30 cellular contexts compared by ENCODE assay signal in genomic region chr2:180999274-180999964, GRCh38.
"Had no signal": no experiment of that assay in that cellular context is flagged by ENCODE, and none has a peak within 500 bp of the region (broad histone marks: within the 10 kb centered on the region; RNA-seq: fewer than 3 reads in every experiment).

No MANE protein-coding gene starts in this region.

- H3K27ac Mint-ChIP-seq: activated naive CD8-positive, alpha-beta T cell; endodermal cell; naive thymus-derived CD8-positive, alpha-beta T cell; stimulated activated naive CD8-positive, alpha-beta T cell treated with anti-CD3 and anti-CD28 coated beads, Interleukin-15, Interleukin-2, amounts not matched to agents 100 ng/mL and 50 ng/mL, for 24 hours; T-helper 2 cell treated with Interferon-gamma antibody and Interleukin-4, amounts not matched to agents 5 μg/mL and 100 μg/mL, for 36 hours had no signal

- H3K36me3 ChIP-seq: brain microvascular endothelial cell, esophagus muscularis mucosa, gastroesophageal sphincter, pancreas, prostate gland, thoracic aorta, WERI-Rb-1 had no signal

- ATAC-seq: activated CD4-positive, CD25-positive, alpha-beta regulatory T cell treated with anti-CD3 and anti-CD28 coated beads, Interleukin-2, amount 50 U/mL, for 24 hours; gastroesophageal sphincter; naive thymus-derived CD8-positive, alpha-beta T cell; pancreas; sciatic nerve had no signal

- H3K9me3 Mint-ChIP-seq: endodermal cell; naive thymus-derived CD8-positive, alpha-beta T cell; neural crest cell; stimulated activated naive CD8-positive, alpha-beta T cell treated with anti-CD3 and anti-CD28 coated beads, Interleukin-15, Interleukin-2, amounts not matched to agents 100 ng/mL and 50 ng/mL, for 24 hours; T-helper 2 cell treated with Interferon-gamma antibody and Interleukin-4, amounts not matched to agents 5 μg/mL and 100 μg/mL, for 36 hours had no signal

- H3K4me1 ChIP-seq: prostate gland had no signal

- H3K27me3 Mint-ChIP-seq: activated naive CD8-positive, alpha-beta T cell; naive thymus-derived CD8-positive, alpha-beta T cell; stimulated activated naive CD8-positive, alpha-beta T cell treated with anti-CD3 and anti-CD28 coated beads, Interleukin-15, Interleukin-2, amounts not matched to agents 100 ng/mL and 50 ng/mL, for 24 hours had no signal

- H3K4me3 Mint-ChIP-seq: activated naive CD8-positive, alpha-beta T cell; endodermal cell; naive thymus-derived CD8-positive, alpha-beta T cell; neural crest cell; stimulated activated naive CD8-positive, alpha-beta T cell treated with anti-CD3 and anti-CD28 coated beads, Interleukin-15, Interleukin-2, amounts not matched to agents 100 ng/mL and 50 ng/mL, for 24 hours; T-helper 2 cell treated with Interferon-gamma antibody and Interleukin-4, amounts not matched to agents 5 μg/mL and 100 μg/mL, for 36 hours had no signal

- H3K27ac ChIP-seq: brain microvascular endothelial cell, esophagus muscularis mucosa, gastroesophageal sphincter, pancreas, prostate gland, skin epidermis, thoracic aorta, WERI-Rb-1 had no signal

- H3K4me3 ChIP-seq: esophagus muscularis mucosa, gastroesophageal sphincter, pancreas, prostate gland, skin epidermis, thoracic aorta had no signal

- DNase-seq: activated CD4-positive, alpha-beta T cell treated with anti-CD3 and anti-CD28 coated beads for 48 hours; activated CD4-positive, alpha-beta T cell treated with anti-CD3 and anti-CD28 coated beads, Interleukin-2, amount 50 U/mL, for 48 hours; activated CD8-positive, alpha-beta memory T cell treated with anti-CD3 and anti-CD28 coated beads for 24 hours; activated effector memory CD4-positive, alpha-beta T cell treated with Interleukin-2 at 50 U/mL for 16 hours; activated naive CD4-positive, alpha-beta T cell treated with Interleukin-2 at 50 U/mL for 16 hours; brain microvascular endothelial cell; central memory CD4-positive, alpha-beta T cell; endodermal cell; hippocampal formation; mesenchymal stem cell; naive thymus-derived CD8-positive, alpha-beta T cell; nucleus accumbens; pancreas; retina; stimulated activated CD4-positive, alpha-beta T cell treated with anti-CD3 and anti-CD28 coated beads, Interleukin-12 subunit alpha, Interleukin-12 subunit beta, amount 100 ng/mL, for 4 hours; stimulated activated CD4-positive, alpha-beta T cell treated with anti-CD3 and anti-CD28 coated beads, Interleukin-4, amount 100 ng/mL, for 1 hour; T-helper 1 cell; trophoblast cell; WERI-Rb-1 had no signal

- H3K9me3 ChIP-seq: esophagus muscularis mucosa, gastroesophageal sphincter, pancreas, prostate gland, thoracic aorta had no signal

- H3K27me3 ChIP-seq: brain microvascular endothelial cell, esophagus muscularis mucosa, gastroesophageal sphincter, pancreas had no signal
